Comparison of ENCODE assay signal across 19 cellular contexts in the genomic region with DNA sequence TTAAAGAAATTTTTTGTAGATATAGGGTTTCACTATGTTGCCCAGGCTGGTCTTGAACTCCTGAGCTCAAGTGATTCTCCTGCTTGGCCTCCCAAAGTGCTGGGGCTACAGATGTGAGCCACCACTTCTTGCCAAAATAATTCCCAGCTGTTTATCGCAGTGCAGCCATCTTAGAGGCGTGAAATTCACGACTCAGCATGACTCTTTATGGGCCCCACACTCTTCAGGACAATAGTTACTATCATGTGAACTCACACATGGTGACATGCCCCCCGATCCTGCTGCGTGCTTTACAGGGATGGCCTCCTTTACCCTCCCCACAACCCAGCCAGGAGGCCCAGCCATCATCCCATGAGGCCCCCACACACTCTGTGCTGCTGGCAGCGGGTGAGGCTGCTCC. TPM values are rescaled to one million over a fixed set of nuclear protein-coding genes. Genes with fewer than 3 reads are reported as not detected.
DNase-seq lines count a peak whose midpoint lies in the region; ATAC-seq and TF ChIP-seq lines count a peak whose summit lies in the region.
"Had no signal": no experiment of that assay in that cellular context is flagged by ENCODE, and none has a peak within 500 bp of the region (broad histone marks: within the 10 kb centered on the region; RNA-seq: fewer than 3 reads in every experiment).

No MANE protein-coding gene starts in this region.

- no peak for DNase-seq in activated T-cell treated with anti-CD3 and anti-CD28 coated beads, Interleukin-2, amount 50 U/mL, for 72 hours
- DNase-seq in activated T-cell treated with anti-CD3 and anti-CD28 coated beads, Interleukin-2, amount 50 U/mL, for 48 hours: no peak
- no peak for DNase-seq in activated naive CD8-positive, alpha-beta T cell treated with anti-CD3 and anti-CD28 coated beads for 36 hours
- DNase-seq in progenitor cell of endocrine pancreas (ENCODE audit: low spot score, unreplicated experiment): no peak
- no peak for DNase-seq in MG63
- DNase-seq in iPS-NIHi7 (ENCODE audit: extremely low spot score): no peak
- DNase-seq: body of pancreas; CD8-positive, alpha-beta T cell; cortex of kidney; DND-41; mucosa of descending colon; NCI-H1105 treated with DMSO at 0.1 percent for 48 hours; NCI-H526; nucleus accumbens; right cardiac atrium; SHP77; stimulated activated naive CD8-positive, alpha-beta T cell treated with anti-CD3 and anti-CD28 coated beads, Interleukin-15, amount 100 ng/mL, for 72 hours had no signal

- peaks cover 56% of the 10 kb centered on the region for H3K36me3 ChIP-seq in MG63

- no peak for ATAC-seq in activated T-cell treated with anti-CD3 and anti-CD28 coated beads, Interleukin-2, amount 50 U/mL, for 72 hours (replicated peaks in 1 of 2)
- ATAC-seq: body of pancreas; CD8-positive, alpha-beta T cell; mucosa of descending colon; right cardiac atrium; stimulated activated naive CD8-positive, alpha-beta T cell treated with anti-CD3 and anti-CD28 coated beads, Interleukin-15, amount 100 ng/mL, for 72 hours had no signal

- no peak overlapping the region for H3K4me3 Mint-ChIP-seq in activated T-cell treated with anti-CD3 and anti-CD28 coated beads, Interleukin-2, amount 50 U/mL, for 72 hours
- no peak overlapping the region for H3K4me3 Mint-ChIP-seq in activated naive CD8-positive, alpha-beta T cell treated with anti-CD3 and anti-CD28 coated beads for 36 hours
- no peak overlapping the region for H3K4me3 Mint-ChIP-seq in progenitor cell of endocrine pancreas (ENCODE audit: low read depth)
- H3K4me3 Mint-ChIP-seq: CD8-positive, alpha-beta T cell; stimulated activated naive CD8-positive, alpha-beta T cell treated with anti-CD3 and anti-CD28 coated beads, Interleukin-15, amount 100 ng/mL, for 72 hours had no signal

- no peaks in the 10 kb centered on the region for H3K27me3 ChIP-seq in MG63
- H3K27me3 ChIP-seq: body of pancreas had no signal

- H3K4me1 Mint-ChIP-seq in activated T-cell treated with anti-CD3 and anti-CD28 coated beads, Interleukin-2, amount 50 U/mL, for 72 hours (ENCODE audit: low read depth): peaks cover 37% of the 10 kb centered on the region
- H3K4me1 Mint-ChIP-seq in activated naive CD8-positive, alpha-beta T cell treated with anti-CD3 and anti-CD28 coated beads for 36 hours: peaks cover 35% of the 10 kb centered on the region
- peaks cover 7% of the 10 kb centered on the region for H3K4me1 Mint-ChIP-seq in progenitor cell of endocrine pancreas (ENCODE audit: low read depth)

- H3K36me3 Mint-ChIP-seq in activated T-cell treated with anti-CD3 and anti-CD28 coated beads, Interleukin-2, amount 50 U/mL, for 72 hours (ENCODE audit: insufficient read depth in 2 of 2): peaks cover 2 to 21% of the 10 kb centered on the region in 2 donors
- peaks cover 24% of the 10 kb centered on the region for H3K36me3 Mint-ChIP-seq in activated naive CD8-positive, alpha-beta T cell treated with anti-CD3 and anti-CD28 coated beads for 36 hours
- H3K36me3 Mint-ChIP-seq in progenitor cell of endocrine pancreas (ENCODE audit: insufficient read depth): peaks cover 16% of the 10 kb centered on the region

- H3K4me3 ChIP-seq in MG63: no peak overlapping the region
- H3K4me3 ChIP-seq: body of pancreas, mucosa of descending colon had no signal

- H3K9me3 ChIP-seq in MG63: no peaks in the 10 kb centered on the region
- H3K9me3 ChIP-seq: body of pancreas, mucosa of descending colon had no signal

- peak overlapping the region; percentile 16 for H3K27ac Mint-ChIP-seq in activated T-cell treated with anti-CD3 and anti-CD28 coated beads, Interleukin-2, amount 50 U/mL, for 72 hours
- peak overlapping the region; percentile 35 for H3K27ac Mint-ChIP-seq in activated naive CD8-positive, alpha-beta T cell treated with anti-CD3 and anti-CD28 coated beads for 36 hours
- peak overlapping the region; percentile 25 for H3K27ac Mint-ChIP-seq in progenitor cell of endocrine pancreas
- H3K27ac Mint-ChIP-seq: CD8-positive, alpha-beta T cell had no signal

- no peaks in the 10 kb centered on the region for H3K9me3 Mint-ChIP-seq in activated T-cell treated with anti-CD3 and anti-CD28 coated beads, Interleukin-2, amount 50 U/mL, for 72 hours
- no peaks in the 10 kb centered on the region for H3K9me3 Mint-ChIP-seq in activated naive CD8-positive, alpha-beta T cell treated with anti-CD3 and anti-CD28 coated beads for 36 hours
- H3K9me3 Mint-ChIP-seq in progenitor cell of endocrine pancreas (ENCODE audit: low read depth): no peaks in the 10 kb centered on the region
- H3K9me3 Mint-ChIP-seq: CD8-positive, alpha-beta T cell; stimulated activated naive CD8-positive, alpha-beta T cell treated with anti-CD3 and anti-CD28 coated beads, Interleukin-15, amount 100 ng/mL, for 72 hours had no signal

- no peak for TF ChIP-seq CTCF in progenitor cell of endocrine pancreas (IDR thresholded peaks at IDR 0.05; ENCODE audit: unreplicated experiment)

- H3K27me3 Mint-ChIP-seq in activated T-cell treated with anti-CD3 and anti-CD28 coated beads, Interleukin-2, amount 50 U/mL, for 72 hours (ENCODE audit: low read depth): no peaks in the 10 kb centered on the region
- H3K27me3 Mint-ChIP-seq in activated naive CD8-positive, alpha-beta T cell treated with anti-CD3 and anti-CD28 coated beads for 36 hours: no peaks in the 10 kb centered on the region
- no peaks in the 10 kb centered on the region for H3K27me3 Mint-ChIP-seq in progenitor cell of endocrine pancreas
- H3K27me3 Mint-ChIP-seq: stimulated activated naive CD8-positive, alpha-beta T cell treated with anti-CD3 and anti-CD28 coated beads, Interleukin-15, amount 100 ng/mL, for 72 hours had no signal

RNA-seq across cellular contexts. Expression of a gene that starts 4.6 kb away (rescaled TPM):
- total RNA-seq in activated T-cell treated with anti-CD3 and anti-CD28 coated beads, Interleukin-2, amount 50 U/mL, for 72 hours: 10 to 100 TPM; 20.8 to 28.4 TPM
- total RNA-seq in activated naive CD8-positive, alpha-beta T cell treated with anti-CD3 and anti-CD28 coated beads for 36 hours: 10 to 100 TPM; 17.7 to 18.1 TPM
- total RNA-seq in progenitor cell of endocrine pancreas: 20.3 and 20.6 TPM in 2 replicates
- total RNA-seq in MG63 (2014; rRNA removed; shearing (Covaris generic); ENCODE audit: low replicate concordance): 4.4 and 10.1 TPM in 2 replicates

RNA-seq across cellular contexts. Expression of a gene that starts 12.2 kb away (rescaled TPM):
- not detected for total RNA-seq in activated T-cell treated with anti-CD3 and anti-CD28 coated beads, Interleukin-2, amount 50 U/mL, for 72 hours
- total RNA-seq in activated naive CD8-positive, alpha-beta T cell treated with anti-CD3 and anti-CD28 coated beads for 36 hours: not detected
- total RNA-seq in progenitor cell of endocrine pancreas: 1.2 and 1.6 TPM in 2 replicates
- not detected in 2 replicates for total RNA-seq in MG63 (2014; rRNA removed; shearing (Covaris generic); ENCODE audit: low replicate concordance)
- total RNA-seq: body of pancreas; CD8-positive, alpha-beta T cell; frontal cortex; right cardiac atrium; T-helper 1 cell treated with Interleukin-12 subunit alpha and Interleukin-12 subunit beta and Interleukin-4 antibody, amounts not matched to agents 30 ng/mL and 1 ng/mL, for 36 hours had no signal

RNA-seq across cellular contexts. Expression of a gene that starts 16.3 kb away (rescaled TPM):
- 10 to 100 TPM; 11.1 to 29.4 TPM for total RNA-seq in activated T-cell treated with anti-CD3 and anti-CD28 coated beads, Interleukin-2, amount 50 U/mL, for 72 hours
- 10 to 100 TPM; 49.9 to 56.7 TPM for total RNA-seq in activated naive CD8-positive, alpha-beta T cell treated with anti-CD3 and anti-CD28 coated beads for 36 hours
- 10.3 and 10.7 TPM in 2 replicates for total RNA-seq in progenitor cell of endocrine pancreas
- 7.6 and 9.6 TPM in 2 replicates for total RNA-seq in MG63 (2014; rRNA removed; shearing (Covaris generic); ENCODE audit: low replicate concordance)
